31 cellular contexts compared by ENCODE assay signal in the genomic region with DNA sequence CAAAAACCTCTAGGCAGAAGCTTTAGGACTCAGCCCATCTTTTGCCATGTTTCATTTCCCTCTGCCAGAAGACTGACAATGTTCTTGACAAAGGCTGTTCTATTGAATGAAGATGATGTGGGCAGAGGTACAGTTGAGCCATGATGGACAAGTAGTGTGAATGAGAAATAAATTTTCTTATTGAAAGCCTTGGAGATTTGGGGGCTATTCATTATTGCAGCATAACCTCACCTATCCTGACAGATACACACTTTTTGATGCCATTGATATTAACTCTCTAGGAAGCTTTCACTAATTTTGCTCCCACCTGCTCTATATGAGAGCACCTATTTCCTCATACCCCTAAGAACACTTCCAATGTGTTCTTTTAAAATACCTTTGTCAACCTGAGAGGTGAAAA. TPM values are rescaled to one million over a fixed set of nuclear protein-coding genes. Genes with fewer than 3 reads are reported as not detected.
DNase-seq lines count a peak whose midpoint lies in the region; ATAC-seq, FAIRE-seq and TF ChIP-seq lines count a peak whose summit lies in the region.
"Had no signal": no experiment of that assay in that cellular context is flagged by ENCODE, and none has a peak within 500 bp of the region (broad histone marks: within the 10 kb centered on the region; RNA-seq: fewer than 3 reads in every experiment).

No MANE protein-coding gene starts in this region.

- H3K36me3 ChIP-seq in HepG2 (replicated peaks in 1 of 2; ENCODE audit: control insufficient read depth in 1 of 2, insufficient read depth in 2 of 2, low read length in 2 of 2): no peaks in the 10 kb centered on the region
- no peaks in the 10 kb centered on the region for H3K36me3 ChIP-seq in right lobe of liver
- no peaks in the 10 kb centered on the region for H3K36me3 ChIP-seq in K562 (ENCODE audit: control insufficient read depth, insufficient read depth, low read length)
- H3K36me3 ChIP-seq: BE2C; BLaER1; BLaER1 treated with 17β-estradiol and CSF1 and Interleukin-3, amounts not matched to agents 10 nM and 100 nM had no signal

- FAIRE-seq in HepG2 (lab: Jason Lieb, UNC): no peak
- no peak for FAIRE-seq in K562 (lab: Jason Lieb, UNC)
- FAIRE-seq: A204.1, A549, D721Med had no signal

- intact Hi-C loops in HepG2 (cut with micrococcal nuclease; ENCODE audit: unreplicated experiment): no loop called here
- intact Hi-C loops in right lobe of liver (cut with DNase I): no loop called here
- intact Hi-C loops in K562 (cut with micrococcal nuclease): no loop called here

- BruUV-seq in HepG2 (replicated peaks; lab: Mats Ljungman, UMichigan): no TSS peak
- BruUV-seq in K562 (replicated peaks; lab: Mats Ljungman, UMichigan): no TSS peak

- TF ChIP-seq EP300 in HepG2 (IDR thresholded peaks at IDR 0.05; ENCODE audit: low read depth in 2 of 2, low read length in 2 of 2) (no peak), HepG2 (CRISPR knock-in tag; IDR thresholded peaks at IDR 0.05; ENCODE audit: borderline replicate concordance) (no peak), K562 (IDR thresholded peaks at IDR 0.05; ENCODE audit: low read length) (no peak)

- ATAC-seq in HepG2: no peak
- ATAC-seq in right lobe of liver: no peak
- ATAC-seq in K562: no peak
- ATAC-seq: A549; CD8-positive, alpha-beta T cell had no signal

- H3K4me1 ChIP-seq in HepG2 (ENCODE audit: insufficient read depth, low read length) (peaks cover 10% of the 10 kb centered on the region), right lobe of liver (no peaks in the 10 kb centered on the region), K562 (replicated peaks in 1 of 2; ENCODE audit: control insufficient read depth in 2 of 2, insufficient read depth in 2 of 2, low read length in 2 of 2) (no peaks in the 10 kb centered on the region)
- H3K4me1 ChIP-seq: A549, BE2C, Caco-2 had no signal

- TF ChIP-seq RAD21 in HepG2 (CRISPR knock-in tag; IDR thresholded peaks at IDR 0.05) (no peak), K562 (CRISPR knock-in tag; conservative IDR thresholded peaks at IDR 0.05 in 1 of 2, IDR thresholded peaks at IDR 0.05 in 1 of 2) (no peak)

- no peak for DNase-seq in HepG2 (ENCODE audit: low spot score)
- DNase-seq in right lobe of liver: no peak
- DNase-seq in K562 (ENCODE audit: extremely low read depth in 1 of 4, low spot score in 3 of 4): no peak
- DNase-seq in NCI-H345 (lab: John Stamatoyannopoulos, UW): no peak
- DNase-seq: 8988T; ACHN; AML-193; BE2C; C1 segment of cervical spinal cord; Caco-2; Calu3; CD4-positive, alpha-beta memory T cell; CD4-positive, alpha-beta T cell; CD4-positive, CD25-positive, alpha-beta regulatory T cell; CD8-positive, alpha-beta memory T cell; CD8-positive, alpha-beta T cell; COR-L47; DMS 273 treated with DMSO at 0.1 percent for 48 hours; DMS153; DMS53; DMS79; DMS79 treated with DMSO at 0.1 percent for 48 hours; DND-41; EL had no signal

- no peak overlapping the region for H2AFZ ChIP-seq in HepG2 (ENCODE audit: low read length)
- no peak overlapping the region for H2AFZ ChIP-seq in K562 (ENCODE audit: low read depth, low read length)

- no peak overlapping the region for H3K27ac ChIP-seq in HepG2 (ENCODE audit: extremely low read length, insufficient read depth, low read length)
- no peak overlapping the region for H3K27ac ChIP-seq in right lobe of liver
- no peak overlapping the region for H3K27ac ChIP-seq in K562 (ENCODE audit: extremely low read depth, low read depth, low read length)
- H3K27ac ChIP-seq: 22Rv1; A549; BLaER1; BLaER1 treated with 17β-estradiol and CSF1 and Interleukin-3, amounts not matched to agents 10 nM and 100 nM; C4-2B had no signal

- CTCF ChIA-PET in HepG2 (lab: Yijun Ruan, JAX; ENCODE audit: low intra/inter-chr PET ratio, low total read pairs): no interaction called here
- CTCF ChIA-PET in K562 (lab: Yijun Ruan, JAX; ENCODE audit: low intra/inter-chr PET ratio): no interaction called here

- H3K79me2 ChIP-seq in HepG2 (ENCODE audit: insufficient read depth, low read length): no peaks in the 10 kb centered on the region
- no peaks in the 10 kb centered on the region for H3K79me2 ChIP-seq in K562 (ENCODE audit: control insufficient read depth, insufficient read depth, low read length)

- H3K9me1 ChIP-seq in K562 (ENCODE audit: control insufficient read depth, insufficient read depth, low read length): no peaks in the 10 kb centered on the region

- H3K9ac ChIP-seq in HepG2 (ENCODE audit: insufficient read depth, low read depth, low read length) (no peak overlapping the region), K562 (ENCODE audit: insufficient read depth in 1 of 2, low read depth in 2 of 2, low read length in 2 of 2) (no peak overlapping the region)
- H3K9ac ChIP-seq: BLaER1; BLaER1 treated with 17β-estradiol and CSF1 and Interleukin-3, amounts not matched to agents 10 nM and 100 nM had no signal

- H3K9me3 ChIP-seq in HepG2 (ENCODE audit: low read length) (no peaks in the 10 kb centered on the region), right lobe of liver (no peaks in the 10 kb centered on the region), K562 (replicated peaks; ENCODE audit: control insufficient read depth, insufficient read depth, low read depth, low read length) (no peaks in the 10 kb centered on the region; the same call in 1 of the 2 replicates)
- H3K9me3 ChIP-seq: A549, BE2C, BLaER1, Caco-2 had no signal

- in situ Hi-C loops in HepG2 (cut with HindIII; ENCODE audit: extremely low pct_ligation_motif_present, low pct_unique_long_range_greater_than_20kb): no loop called here
- in situ Hi-C loops in K562 (cut with MboI): no loop called here

- H3K4me3 ChIP-seq in HepG2 (replicated peaks in 1 of 3; ENCODE audit: insufficient read depth in 1 of 3, low read depth in 2 of 3, low read length in 3 of 3): no peak overlapping the region
- H3K4me3 ChIP-seq in right lobe of liver: no peak overlapping the region
- H3K4me3 ChIP-seq in K562: no peak overlapping the region
- H3K4me3 ChIP-seq: A549; BLaER1; BLaER1 treated with 17β-estradiol and CSF1 and Interleukin-3, amounts not matched to agents 10 nM and 100 nM had no signal

- H3K27me3 ChIP-seq in HepG2 (ENCODE audit: control insufficient read depth in 1 of 2, insufficient read depth in 2 of 2, low read length in 2 of 2): no peaks in the 10 kb centered on the region; a peak in 1 of 5 replicates
- no peaks in the 10 kb centered on the region for H3K27me3 ChIP-seq in right lobe of liver
- no peaks in the 10 kb centered on the region for H3K27me3 ChIP-seq in K562 (ENCODE audit: control insufficient read depth in 2 of 2, insufficient read depth in 2 of 2, low read length in 2 of 2)
- H3K27me3 ChIP-seq: BE2C; BLaER1; BLaER1 treated with 17β-estradiol and CSF1 and Interleukin-3, amounts not matched to agents 10 nM and 100 nM had no signal

- TF ChIP-seq CTCF in HepG2 (CRISPR knock-in tag; IDR thresholded peaks at IDR 0.05): no peak
- TF ChIP-seq CTCF in right lobe of liver (IDR thresholded peaks at IDR 0.05): no peak
- TF ChIP-seq CTCF in K562 (IDR thresholded peaks at IDR 0.05 in 2 of 3, conservative IDR thresholded peaks at IDR 0.05 in 1 of 3; ENCODE audit: insufficient read depth in 2 of 3, low read depth in 1 of 3, low read length in 3 of 3): no peak

- POLR2A ChIA-PET in HepG2 (lab: Yijun Ruan, JAX) (no interaction called here), K562 (lab: Yijun Ruan, JAX) (no interaction called here)

- no peak overlapping the region for H3K4me2 ChIP-seq in HepG2 (ENCODE audit: low read depth, low read length)
- H3K4me2 ChIP-seq in K562 (ENCODE audit: insufficient read depth, low read length): no peak overlapping the region
- H3K4me2 ChIP-seq: A549; BLaER1; BLaER1 treated with 17β-estradiol and CSF1 and Interleukin-3, amounts not matched to agents 10 nM and 100 nM had no signal

- no peak for TF ChIP-seq POLR2A in HepG2 (IDR thresholded peaks at IDR 0.05; ENCODE audit: insufficient read depth in 1 of 2, low read depth in 2 of 2, low read length in 2 of 2)
- no peak for TF ChIP-seq POLR2A in right lobe of liver (IDR thresholded peaks at IDR 0.05)
- TF ChIP-seq POLR2A in K562 (conservative IDR thresholded peaks at IDR 0.05): no peak

- H4K20me1 ChIP-seq in HepG2 (ENCODE audit: insufficient read depth, low read length): no peaks in the 10 kb centered on the region
- H4K20me1 ChIP-seq in K562 (replicated peaks; ENCODE audit: control insufficient read depth, insufficient read depth, low read length): no peaks in the 10 kb centered on the region
- H4K20me1 ChIP-seq: BLaER1; BLaER1 treated with 17β-estradiol and CSF1 and Interleukin-3, amounts not matched to agents 10 nM and 100 nM had no signal

RNA-seq across cellular contexts. Expression of a gene that starts 36.9 kb away (rescaled TPM):
- 20.7 and 25.8 TPM in 2 replicates for total RNA-seq in HepG2 (2016; rRNA removed; fragmentation: Illumina TruSeq; extraction: Trizol)
- total RNA-seq in HepG2 (2016; cell fraction: cytosol; rRNA removed; fragmentation: Illumina TruSeq; extraction: Trizol; ENCODE audit: low read depth): 50.6 and 58.2 TPM in 2 replicates
- total RNA-seq in HepG2 (2016; cell fraction: insoluble cytoplasmic fraction; rRNA removed; fragmentation: Illumina TruSeq; extraction: Trizol): 14.1 and 23.6 TPM in 2 replicates
- 56.4 and 66.7 TPM in 2 replicates for total RNA-seq in HepG2 (2016; cell fraction: membrane; rRNA removed; fragmentation: Illumina TruSeq; extraction: Trizol)
- total RNA-seq in HepG2 (2016; cell fraction: nucleus; rRNA removed; fragmentation: Illumina TruSeq; extraction: Trizol): 19.0 and 25.7 TPM in 2 replicates
- 24.6 and 33.7 TPM in 2 replicates for polyA plus RNA-seq in HepG2 (2011; rRNA removed)
- polyA plus RNA-seq in HepG2 (2011; cell fraction: cytosol; rRNA removed): 18.0 and 21.8 TPM in 2 replicates
- 108 and 120 TPM in 2 replicates for polyA plus RNA-seq in HepG2 (2011; cell fraction: nucleus; rRNA removed)
- 16.9 and 22.7 TPM in 2 replicates for polyA plus RNA-seq in HepG2 (2012)
- polyA plus RNA-seq in HepG2 (2016; cell fraction: cytosol; fragmentation: Illumina TruSeq; extraction: Trizol; ENCODE audit: low read depth): 68.9 and 83.5 TPM in 2 replicates
- 19.4 and 23.0 TPM in 2 replicates for polyA plus RNA-seq in HepG2 (2016; cell fraction: insoluble cytoplasmic fraction; fragmentation: Illumina TruSeq; extraction: Trizol; ENCODE audit: low read depth)
- polyA plus RNA-seq in HepG2 (2016; cell fraction: membrane; fragmentation: Illumina TruSeq; extraction: Trizol; ENCODE audit: low read depth): 63.1 and 73.8 TPM in 2 replicates
- polyA plus RNA-seq in HepG2 (2016; cell fraction: nucleus; fragmentation: Illumina TruSeq; extraction: Trizol; ENCODE audit: insufficient read depth, low read depth): 43.6 and 45.7 TPM in 2 replicates
- polyA minus RNA-seq in HepG2 (2011; rRNA and poly(A)+ RNA removed; ENCODE audit: low replicate concordance): 35.4 and 47.2 TPM in 2 replicates
- polyA minus RNA-seq in HepG2 (2011; cell fraction: cytosol; rRNA and poly(A)+ RNA removed): 12.4 and 14.5 TPM in 2 replicates
- 45.1 and 49.1 TPM in 2 replicates for polyA minus RNA-seq in HepG2 (2011; cell fraction: nucleus; rRNA and poly(A)+ RNA removed)
- 10 to 100 TPM; 18.2 to 44.5 (median 32.0) TPM for total RNA-seq in right lobe of liver
- total RNA-seq in K562 (2011; cell fraction: chromatin; rRNA removed; ENCODE audit: low replicate concordance): 66.7 and 154 TPM in 2 replicates
- total RNA-seq in K562 (2011; cell fraction: nucleolus; rRNA removed): 80.3 and 92.9 TPM in 2 replicates
- total RNA-seq in K562 (2011; cell fraction: nucleoplasm; rRNA removed): 62.7 and 73.1 TPM in 2 replicates
- 26.3 and 37.1 TPM in 2 replicates for total RNA-seq in K562 (2014; rRNA removed)
- total RNA-seq in K562 (2014; rRNA removed; fragmentation: Illumina TruSeq; extraction: Trizol): 16.2 and 18.7 TPM in 2 replicates
- total RNA-seq in K562 (2015; rRNA removed; fragmentation: Illumina TruSeq; extraction: Trizol): 20.8 and 23.2 TPM in 2 replicates
- 43.6 and 45.3 TPM in 2 replicates for total RNA-seq in K562 (2021)
- polyA plus RNA-seq in K562 (2011; rRNA removed): 36.1 and 53.7 TPM in 2 replicates
- polyA plus RNA-seq in K562 (2011; cell fraction: cytosol; rRNA removed): 29.6 and 48.7 TPM in 2 replicates
- polyA plus RNA-seq in K562 (2011; cell fraction: nucleus; rRNA removed): 137 and 184 TPM in 2 replicates
- polyA plus RNA-seq in K562 (2012): 46.1 and 96.9 TPM in 2 replicates
- polyA plus RNA-seq in K562 (2014; fragmentation: Illumina TruSeq; extraction: Trizol): 31.0 and 35.2 TPM in 2 replicates
- 10 to 100 TPM; 18.1 to 23.7 TPM for polyA plus RNA-seq in K562 (2014; fragmentation: Nextera tagmentation; extraction: Ambion mirVana)
- polyA plus RNA-seq in K562 (2014; rRNA removed): 34.4 and 38.4 TPM in 2 replicates
- polyA minus RNA-seq in K562 (2011; rRNA and poly(A)+ RNA removed): 20.8 and 27.8 TPM in 2 replicates
- polyA minus RNA-seq in K562 (2011; cell fraction: cytosol; rRNA and poly(A)+ RNA removed): 24.5 and 27.4 TPM in 2 replicates
- 43.5 and 44.1 TPM in 2 replicates for polyA minus RNA-seq in K562 (2011; cell fraction: nucleus; rRNA and poly(A)+ RNA removed)
